27 cellular contexts compared by ENCODE assay signal in genomic region chr6:149771185-149771584, GRCh38. TPM values are rescaled to one million over a fixed set of nuclear protein-coding genes. Genes with fewer than 3 reads are reported as not detected.
DNase-seq lines count a peak whose midpoint lies in the region; ATAC-seq, FAIRE-seq and TF ChIP-seq lines count a peak whose summit lies in the region.
"Had no signal": no experiment of that assay in that cellular context is flagged by ENCODE, and none has a peak within 500 bp of the region (broad histone marks: within the 10 kb centered on the region; RNA-seq: fewer than 3 reads in every experiment).

No MANE protein-coding gene starts in this region.

- peaks cover 46% of the 10 kb centered on the region for H3K79me2 ChIP-seq in GM23338 (replicated peaks; ENCODE audit: insufficient read depth)

- H2AFZ ChIP-seq in GM23338 = no peak overlapping the region
- H2AFZ ChIP-seq: GM23248 had no signal

- H3F3A ChIP-seq in GM23338 (replicated peaks; ENCODE audit: low read depth) = no peaks in the 10 kb centered on the region

- H3K9me3 Mint-ChIP-seq in activated naive CD4-positive, alpha-beta T cell treated with anti-CD3 and anti-CD28 coated beads, Interleukin-2, amount 50 U/mL, for 24 hours = no peaks in the 10 kb centered on the region
- H3K9me3 Mint-ChIP-seq in GM23338 = peaks cover under 1% of the 10 kb centered on the region; the same call in 1 of the 3 replicates

- H3K27me3 Mint-ChIP-seq in activated naive CD4-positive, alpha-beta T cell treated with anti-CD3 and anti-CD28 coated beads, Interleukin-2, amount 50 U/mL, for 24 hours = no peaks in the 10 kb centered on the region
- no peaks in the 10 kb centered on the region for H3K27me3 Mint-ChIP-seq in GM23338 (ENCODE audit: insufficient read depth, low read depth, poor library complexity)
- no peaks in the 10 kb centered on the region for H3K27me3 Mint-ChIP-seq in T-helper 17 cell
- H3K27me3 Mint-ChIP-seq: CD4-positive, alpha-beta memory T cell had no signal

- ATAC-seq in GM23338 (no peak), T-helper 17 cell (no peak), GM19035 (IDR thresholded peaks at IDR 0.05; ENCODE audit: unreplicated experiment) (no peak)

- H3K36me3 ChIP-seq in GM23338 (ENCODE audit: insufficient read depth) = peaks cover 25% of the 10 kb centered on the region

- no peaks in the 10 kb centered on the region for H3K9me3 ChIP-seq in T-helper 17 cell (ENCODE audit: control insufficient read depth, low read length, poor library complexity, severe bottlenecking)
- H3K9me3 ChIP-seq: BE2C had no signal

- H3K4me1 Mint-ChIP-seq in activated naive CD4-positive, alpha-beta T cell treated with anti-CD3 and anti-CD28 coated beads, Interleukin-2, amount 50 U/mL, for 24 hours = peaks cover 15% of the 10 kb centered on the region
- H3K4me1 Mint-ChIP-seq in GM23338 (no peaks in the 10 kb centered on the region), T-helper 17 cell (peaks cover 7% of the 10 kb centered on the region)

- no peaks in the 10 kb centered on the region; the same call in 1 of the 2 replicates for H4K20me1 ChIP-seq in GM23338 (replicated peaks; ENCODE audit: insufficient read depth)

- H3K4me3 Mint-ChIP-seq in activated naive CD4-positive, alpha-beta T cell treated with anti-CD3 and anti-CD28 coated beads, Interleukin-2, amount 50 U/mL, for 24 hours = no peak overlapping the region
- H3K4me3 Mint-ChIP-seq in GM23338 (no peak overlapping the region), T-helper 17 cell (no peak overlapping the region)
- H3K4me3 Mint-ChIP-seq: CD14-positive monocyte; CD4-positive, alpha-beta memory T cell; HFFc6 had no signal

- H3K27ac Mint-ChIP-seq in activated naive CD4-positive, alpha-beta T cell treated with anti-CD3 and anti-CD28 coated beads, Interleukin-2, amount 50 U/mL, for 24 hours = peak overlapping the region; percentile 6
- H3K27ac Mint-ChIP-seq in GM23338 (no peak overlapping the region), T-helper 17 cell (peak overlapping the region; percentile 54)
- H3K27ac Mint-ChIP-seq: HFFc6 had no signal

- no peak overlapping the region for H3K4me3 ChIP-seq in GM23338
- H3K4me3 ChIP-seq: BLaER1 treated with 17β-estradiol and CSF1 and Interleukin-3, amounts not matched to agents 10 nM and 100 nM; GM23248; HAP-1 had no signal

- no peak for TF ChIP-seq CTCF in GM23338 (conservative IDR thresholded peaks at IDR 0.05; ENCODE audit: low read depth in 2 of 2)

- no peaks in the 10 kb centered on the region for H3K27me3 ChIP-seq in GM23338 (ENCODE audit: insufficient read depth)
- H3K27me3 ChIP-seq: BE2C; BLaER1 treated with 17β-estradiol and CSF1 and Interleukin-3, amounts not matched to agents 10 nM and 100 nM had no signal

- peak; percentile 8 for FAIRE-seq in endometrium (lab: Jason Lieb, UNC)
- FAIRE-seq: A204.1, GM12891, GM18507, GM19239 had no signal

- no peaks in the 10 kb centered on the region for H3K9me2 ChIP-seq in GM23338 (ENCODE audit: insufficient read depth)

- H3K36me3 Mint-ChIP-seq in activated naive CD4-positive, alpha-beta T cell treated with anti-CD3 and anti-CD28 coated beads, Interleukin-2, amount 50 U/mL, for 24 hours = peaks cover 13% of the 10 kb centered on the region
- H3K36me3 Mint-ChIP-seq in GM23338 (ENCODE audit: low read depth) = peaks cover 61% of the 10 kb centered on the region
- peaks cover 6% of the 10 kb centered on the region for H3K36me3 Mint-ChIP-seq in T-helper 17 cell (ENCODE audit: low read depth)

- H3K4me1 ChIP-seq in GM23338 (ENCODE audit: insufficient read depth) = no peaks in the 10 kb centered on the region
- H3K4me1 ChIP-seq: BE2C; BLaER1 treated with 17β-estradiol and CSF1 and Interleukin-3, amounts not matched to agents 10 nM and 100 nM; HAP-1 had no signal

- peak overlapping the region; percentile 33; the same call in 1 of the 2 replicates for H3K27ac ChIP-seq in GM23338 (ENCODE audit: low read depth)
- H3K27ac ChIP-seq: 22Rv1; BLaER1 treated with 17β-estradiol and CSF1 and Interleukin-3, amounts not matched to agents 10 nM and 100 nM; GM23248 had no signal

- DNase-seq in activated naive CD4-positive, alpha-beta T cell treated with Interleukin-2 at 50 U/mL for 16 hours = no peak
- DNase-seq in GM23338 (ENCODE audit: low spot score) (no peak), T-helper 17 cell (no peak), UCSD-AML1 (lab: John Stamatoyannopoulos, UW; ENCODE audit: unreplicated experiment) (no peak), NCI-H146 (lab: John Stamatoyannopoulos, UW) (no peak)
- DNase-seq: ACHN; AML-193; BE2C; Calu3; CD4-positive, alpha-beta memory T cell; COR-L47; DMS53; DMS79 treated with DMSO at 0.1 percent for 48 hours; GF-D8; GM23248; HFFc6 had no signal

- no peak overlapping the region for H3K4me2 ChIP-seq in GM23338
- H3K4me2 ChIP-seq: BLaER1 treated with 17β-estradiol and CSF1 and Interleukin-3, amounts not matched to agents 10 nM and 100 nM had no signal

TF ChIP-seq in GM23338, 12 proteins besides CTCF, POLR2A, EP300 and RAD21 (continues in another document):
- no peak for TF ChIP-seq ZNF114 (CRISPR knock-in tag; IDR thresholded peaks at IDR 0.05)
- no peak for TF ChIP-seq CREB1 (CRISPR knock-in tag; IDR thresholded peaks at IDR 0.05; ENCODE audit: low read depth)
- no peak for TF ChIP-seq ZNF462 (CRISPR knock-in tag; IDR thresholded peaks at IDR 0.05)
- no peak for TF ChIP-seq POLR2AphosphoS5 (IDR thresholded peaks at IDR 0.05; ENCODE audit: low read depth)
- TF ChIP-seq JUNB (IDR thresholded peaks at IDR 0.05; ENCODE audit: unreplicated experiment) = no peak

RNA-seq across cellular contexts. Expression of gene PCMT1, which starts 21.6 kb away (rescaled TPM):
- 161 and 168 TPM in 2 replicates for total RNA-seq in GM23338 (2014; rRNA removed; shearing (Covaris generic))
- 79.5 and 87.6 TPM in 2 replicates for polyA plus RNA-seq in GM23338 (2016; fragmentation: Nextera tagmentation; extraction: Ambion mirVana)
- 10 to 100 TPM; 32.4 to 32.9 TPM for total RNA-seq in T-helper 17 cell

RNA-seq across cellular contexts. Expression of gene NUP43, which starts 24.9 kb away (rescaled TPM):
- total RNA-seq in GM23338 (2014; rRNA removed; shearing (Covaris generic)) = 71.8 and 87.2 TPM in 2 replicates
- 20.8 and 23.4 TPM in 2 replicates for polyA plus RNA-seq in GM23338 (2016; fragmentation: Nextera tagmentation; extraction: Ambion mirVana)
- total RNA-seq in T-helper 17 cell = 10 to 100 TPM; 13.7 to 16.3 TPM

RNA-seq across cellular contexts. Expression of gene LATS1, which starts 53.3 kb away (rescaled TPM):
- total RNA-seq in GM23338 (2014; rRNA removed; shearing (Covaris generic)) = 17.2 and 18.8 TPM in 2 replicates
- polyA plus RNA-seq in GM23338 (2016; fragmentation: Nextera tagmentation; extraction: Ambion mirVana) = 6.7 and 7.5 TPM in 2 replicates
- 10 to 100 TPM; 35.4 to 43.6 TPM for total RNA-seq in T-helper 17 cell
